10 cellular contexts compared by ENCODE assay signal in genomic region chr20:59041487-59041886, GRCh38. TPM values are rescaled to one million over a fixed set of nuclear protein-coding genes. Genes with fewer than 3 reads are reported as not detected.
DNase-seq lines count a peak whose midpoint lies in the region; ATAC-seq and TF ChIP-seq lines count a peak whose summit lies in the region.
"Not testable (repeated sequence)": the region's sequence is repeated elsewhere in the genome, so short reads cannot be mapped to it uniquely, and the experiment has no call there.
"Had no signal": no experiment of that assay in that cellular context is flagged by ENCODE, and none has a peak within 500 bp of the region (broad histone marks: within the 10 kb centered on the region; RNA-seq: fewer than 3 reads in every experiment).

No MANE protein-coding gene starts in this region.

- H3K4me1 Mint-ChIP-seq in activated naive CD4-positive, alpha-beta T cell treated with anti-CD3 and anti-CD28 coated beads for 36 hours (ENCODE audit: low read depth), result peaks cover 50% of the 10 kb centered on the region
- H3K4me1 Mint-ChIP-seq in natural killer cell, result peaks cover 35 to 38% of the 10 kb centered on the region in 2 donors
- peaks cover 42% of the 10 kb centered on the region for H3K4me1 Mint-ChIP-seq in stimulated activated memory B cell treated with anti-CD40 and anti-IgM and Interleukin-4, amounts not matched to agents 10 μg/mL and 1 μg/mL and 100 μg/mL, for 72 hours

- H3K27ac ChIP-seq in SJCRH30 (peak overlapping the region; percentile 70; the same call in 1 of the 2 replicates), dorsolateral prefrontal cortex (peak overlapping the region in 2 of 59 donors; percentile 82 to 92)
- H3K27ac ChIP-seq in right cardiac atrium (ENCODE audit: low read length), result not testable (repeated sequence)

- CTCF ChIA-PET in activated naive CD4-positive, alpha-beta T cell treated with anti-CD3 and anti-CD28 coated beads for 36 hours (lab: Charles Lee), result interaction anchor here (0.7 kb wide), 1 partner anchor 41 kb away, joined by 3 read pairs; no protein-coding TSS in a partner anchor

- H3K36me3 ChIP-seq in SJCRH30, result peaks cover 42% of the 10 kb centered on the region

- H3K27me3 ChIP-seq in SJCRH30; dorsolateral prefrontal cortex; right cardiac atrium (ENCODE audit: control insufficient read depth, insufficient read depth): not testable (repeated sequence)

- ATAC-seq in right cardiac atrium; natural killer cell; stimulated activated memory B cell treated with anti-CD40 and anti-IgM and Interleukin-4, amounts not matched to agents 10 μg/mL and 1 μg/mL and 100 μg/mL, for 72 hours: not testable (repeated sequence)

- not testable (repeated sequence) for H3K9me3 Mint-ChIP-seq in activated naive CD4-positive, alpha-beta T cell treated with anti-CD3 and anti-CD28 coated beads for 36 hours; natural killer cell; stimulated activated memory B cell treated with anti-CD40 and anti-IgM and Interleukin-4, amounts not matched to agents 10 μg/mL and 1 μg/mL and 100 μg/mL, for 72 hours

- H3K4me3 ChIP-seq in AG10803 (ENCODE audit: low read length), result peak overlapping the region; percentile 75
- H3K4me3 ChIP-seq in HFF-Myc (replicated peaks; ENCODE audit: low read depth, low read length), result peak overlapping the region; percentile 85
- peak overlapping the region; percentile 87 for H3K4me3 ChIP-seq in SJCRH30
- H3K4me3 ChIP-seq in dorsolateral prefrontal cortex, result peak overlapping the region in 56 of 59 donors; percentile 58 to 95 (median 86)
- peak overlapping the region; percentile 77 for H3K4me3 ChIP-seq in right cardiac atrium (ENCODE audit: low read length)

- not testable (repeated sequence) for TF ChIP-seq CTCF in AG10803 (conservative IDR thresholded peaks at IDR 0.05; ENCODE audit: low read length); HFF-Myc (IDR thresholded peaks at IDR 0.05; ENCODE audit: low read depth, low read length, missing control alignments); dorsolateral prefrontal cortex (IDR thresholded peaks at IDR 0.05 in 54 of 56, conservative IDR thresholded peaks at IDR 0.05 in 2 of 56; ENCODE audit: low read depth in 1 of 56, partially characterized antibody in 56 of 56); natural killer cell (IDR thresholded peaks at IDR 0.05)

- not testable (repeated sequence) for H3K9me3 ChIP-seq in SJCRH30 (replicated peaks); right cardiac atrium (ENCODE audit: control insufficient read depth, low read length)

- intact Hi-C loops in activated naive CD4-positive, alpha-beta T cell treated with anti-CD3 and anti-CD28 coated beads for 36 hours (cut with micrococcal nuclease), result loop anchor here (5.0 kb wide), 1 partner anchor 36 kb away; no protein-coding TSS in a partner anchor
- intact Hi-C loops in dorsolateral prefrontal cortex (cut with DNase I) (loop anchor here (5.0 to 10.0 kb wide), 4 partner anchors 59 to 453 kb away; partner anchors contain the start of gene NELFCD (in 1 of the 2)), right cardiac atrium (cut with DNase I) (loop anchor here in 1 of 4 donors (10.0 kb wide), 1 partner anchor 147 kb away; no protein-coding TSS in a partner anchor)
- intact Hi-C loops in natural killer cell (cut with micrococcal nuclease), result not testable (repeated sequence)

- not testable (repeated sequence) for H3K27me3 Mint-ChIP-seq in activated naive CD4-positive, alpha-beta T cell treated with anti-CD3 and anti-CD28 coated beads for 36 hours (ENCODE audit: low read depth); natural killer cell (ENCODE audit: low read depth in 2 of 2); stimulated activated memory B cell treated with anti-CD40 and anti-IgM and Interleukin-4, amounts not matched to agents 10 μg/mL and 1 μg/mL and 100 μg/mL, for 72 hours

- H3K27ac Mint-ChIP-seq in activated naive CD4-positive, alpha-beta T cell treated with anti-CD3 and anti-CD28 coated beads for 36 hours, result peak overlapping the region; percentile 89
- peak overlapping the region; percentile 84 to 87 for H3K27ac Mint-ChIP-seq in natural killer cell
- peak overlapping the region; percentile 91 for H3K27ac Mint-ChIP-seq in stimulated activated memory B cell treated with anti-CD40 and anti-IgM and Interleukin-4, amounts not matched to agents 10 μg/mL and 1 μg/mL and 100 μg/mL, for 72 hours

- 90% methylated on average over 16 of the region's 16 CpGs for WGBS in right cardiac atrium

- DNase-seq in AG10803 (ENCODE audit: low read depth); HFF-Myc (ENCODE audit: extremely low read depth, low read depth); SJCRH30; activated naive CD4-positive, alpha-beta T cell treated with anti-CD3 and anti-CD28 coated beads for 36 hours; dorsolateral prefrontal cortex; right cardiac atrium; natural killer cell: not testable (repeated sequence)

- peak overlapping the region; percentile 93 for H3K4me3 Mint-ChIP-seq in activated naive CD4-positive, alpha-beta T cell treated with anti-CD3 and anti-CD28 coated beads for 36 hours
- H3K4me3 Mint-ChIP-seq in natural killer cell, result peak overlapping the region; percentile 91
- peak overlapping the region; percentile 98 for H3K4me3 Mint-ChIP-seq in stimulated activated memory B cell treated with anti-CD40 and anti-IgM and Interleukin-4, amounts not matched to agents 10 μg/mL and 1 μg/mL and 100 μg/mL, for 72 hours

- peaks cover 18% of the 10 kb centered on the region for H3K4me1 ChIP-seq in SJCRH30
- H3K4me1 ChIP-seq in right cardiac atrium (ENCODE audit: control insufficient read depth, insufficient read depth, low read length), result not testable (repeated sequence)

- H3K36me3 Mint-ChIP-seq in activated naive CD4-positive, alpha-beta T cell treated with anti-CD3 and anti-CD28 coated beads for 36 hours (ENCODE audit: low read depth), result peaks cover 35% of the 10 kb centered on the region
- H3K36me3 Mint-ChIP-seq in natural killer cell, result not testable (repeated sequence)
- peaks cover 24% of the 10 kb centered on the region for H3K36me3 Mint-ChIP-seq in stimulated activated memory B cell treated with anti-CD40 and anti-IgM and Interleukin-4, amounts not matched to agents 10 μg/mL and 1 μg/mL and 100 μg/mL, for 72 hours

RNA-seq across cellular contexts. Expression of gene PRELID3B, which starts 1.1 kb away (rescaled TPM):
- total RNA-seq in SJCRH30 (2014; rRNA removed; shearing (Covaris generic)), result 298 and 331 TPM in 2 replicates
- 100 to 1,000 TPM; 170 to 180 TPM for total RNA-seq in activated naive CD4-positive, alpha-beta T cell treated with anti-CD3 and anti-CD28 coated beads for 36 hours
- total RNA-seq in dorsolateral prefrontal cortex (10 to 100 TPM; 15.9 to 41.2 (median 26.9) TPM), right cardiac atrium (10 to 100 TPM; 32.1 to 49.0 (median 41.3) TPM), natural killer cell (10 to 100 TPM; 49.3 to 51.6 (median 51.4) TPM)
- 18.3 TPM for polyA plus RNA-seq in right cardiac atrium

RNA-seq across cellular contexts. Expression of gene ATP5F1E, which starts 9.4 kb away (rescaled TPM):
- total RNA-seq in SJCRH30 (2014; rRNA removed; shearing (Covaris generic)), result 124 and 133 TPM in 2 replicates
- 10 to 100 TPM; 74.5 to 86.3 TPM for total RNA-seq in activated naive CD4-positive, alpha-beta T cell treated with anti-CD3 and anti-CD28 coated beads for 36 hours
- total RNA-seq in dorsolateral prefrontal cortex (10 to 100 TPM; 31.5 to 78.6 (median 49.1) TPM), right cardiac atrium (100 to 1,000 TPM; 109 to 131 (median 121) TPM), natural killer cell (10 to 100 TPM; 45.9 to 58.0 (median 50.8) TPM)
- polyA plus RNA-seq in right cardiac atrium, result 131 TPM

RNA-seq across cellular contexts. Expression of gene TUBB1, which starts 22.3 kb away (rescaled TPM):
- 0.03 TPM in 1 of 2 replicates, not detected in the other for total RNA-seq in SJCRH30 (2014; rRNA removed; shearing (Covaris generic))
- total RNA-seq in activated naive CD4-positive, alpha-beta T cell treated with anti-CD3 and anti-CD28 coated beads for 36 hours, result not detected
- total RNA-seq in dorsolateral prefrontal cortex (under 1 TPM in 56 of 120 experiments, not detected in 64; 0.07 to 0.78 (median 0.24) TPM), right cardiac atrium (under 1 TPM in 3 of 4 donors, not detected in 1; 0.11 to 0.17 (median 0.12) TPM), natural killer cell (10 to 100 TPM in 2 of 3 donors, 1 to 10 TPM in 1; 4.3 to 46.9 (median 18.8) TPM)
- 0.09 TPM for polyA plus RNA-seq in right cardiac atrium
- total RNA-seq: G401, prostate gland had no signal

RNA-seq across cellular contexts. Expression of gene CTSZ, which starts 34.4 kb away (rescaled TPM):
- not detected in 2 replicates for total RNA-seq in SJCRH30 (2014; rRNA removed; shearing (Covaris generic))
- 10 to 100 TPM; 17.3 to 17.9 TPM for total RNA-seq in activated naive CD4-positive, alpha-beta T cell treated with anti-CD3 and anti-CD28 coated beads for 36 hours
- 10 to 100 TPM; 33.6 to 99.6 (median 49.4) TPM for total RNA-seq in dorsolateral prefrontal cortex
- total RNA-seq in right cardiac atrium, result 100 to 1,000 TPM; 136 to 166 (median 142) TPM
- polyA plus RNA-seq in right cardiac atrium, result 149 TPM
- total RNA-seq in natural killer cell, result 10 to 100 TPM; 30.5 to 52.5 (median 42.3) TPM
- total RNA-seq: G401 had no signal
